In genomic region chr9:37172511-37172910, GRCh38 we compare ENCODE assay signal across 1 cellular context.
TF ChIP-seq lines count a peak whose summit lies in the region.

No MANE protein-coding gene starts in this region.

TF ChIP-seq in HepG2, 621 proteins besides CTCF, POLR2A, EP300 and RAD21 (continued from another document):
- no peak for TF ChIP-seq ZBTB43 (CRISPR knock-in tag; conservative IDR thresholded peaks at IDR 0.05)
- TF ChIP-seq TMF1 (CRISPR knock-in tag; IDR thresholded peaks at IDR 0.05; ENCODE audit: low read depth), result no peak
- no peak for TF ChIP-seq SRF (IDR thresholded peaks at IDR 0.05; ENCODE audit: low read depth, low read length)
